ENCODE assay signal across 19 cellular contexts in genomic region chr19:53771133-53771532, GRCh38. TPM values are rescaled to one million over a fixed set of nuclear protein-coding genes. Genes with fewer than 3 reads are reported as not detected.
"Had no signal": no experiment of that assay in that cellular context is flagged by ENCODE, and none has a peak within 500 bp of the region (broad histone marks: within the 10 kb centered on the region; RNA-seq: fewer than 3 reads in every experiment).

No MANE protein-coding gene starts in this region.

- H3K4me3 Mint-ChIP-seq: activated CD8-positive, alpha-beta T cell treated with anti-CD3 and anti-CD28 coated beads for 36 hours; activated naive CD8-positive, alpha-beta T cell treated with anti-CD3 and anti-CD28 coated beads, Interleukin-2, amount 50 U/mL, for 24 hours; naive thymus-derived CD8-positive, alpha-beta T cell; stimulated activated naive B cell treated with anti-CD40 and anti-IgM and Interleukin-4, amounts not matched to agents 10 μg/mL and 1 μg/mL and 100 μg/mL, for 72 hours; T-helper 2 cell treated with Interferon-gamma antibody and Interleukin-4, amounts not matched to agents 5 μg/mL and 100 μg/mL, for 36 hours had no signal

- H3K4me1 ChIP-seq: ascending aorta, gastrocnemius medialis, psoas muscle had no signal

- DNase-seq: activated CD8-positive, alpha-beta memory T cell treated with anti-CD3 and anti-CD28 coated beads, Interleukin-2, amount 50 U/mL, for 48 hours; activated CD8-positive, alpha-beta T cell treated with anti-CD3 and anti-CD28 coated beads for 36 hours; activated naive CD4-positive, alpha-beta T cell; activated naive CD8-positive, alpha-beta T cell treated with anti-CD3 and anti-CD28 coated beads, Interleukin-2, amount 50 U/mL, for 24 hours; gastrocnemius medialis; heart right ventricle; kidney glomerular epithelial cell; naive thymus-derived CD8-positive, alpha-beta T cell; psoas muscle; stimulated activated CD4-positive, alpha-beta T cell treated with anti-CD3 and anti-CD28 coated beads, Interleukin-1b, Interleukin-23, amount 100 ng/mL, for 48 hours; stimulated activated naive B cell treated with anti-CD40 and anti-IgM and Interleukin-4, amounts not matched to agents 10 μg/mL and 1 μg/mL and 100 μg/mL, for 72 hours; SW 1271; upper lobe of left lung had no signal

- H3K9me3 ChIP-seq: ascending aorta, gastrocnemius medialis, heart right ventricle, lower lobe of right lung, psoas muscle, spleen, upper lobe of left lung had no signal

- H3K36me3 Mint-ChIP-seq: stimulated activated naive B cell treated with anti-CD40 and anti-IgM and Interleukin-4, amounts not matched to agents 10 μg/mL and 1 μg/mL and 100 μg/mL, for 72 hours had no signal

- H3K27ac ChIP-seq: ascending aorta, cardiac muscle cell, gastrocnemius medialis, heart right ventricle, lower lobe of right lung, psoas muscle, spleen, upper lobe of left lung had no signal

- H3K9me3 Mint-ChIP-seq: activated CD8-positive, alpha-beta T cell treated with anti-CD3 and anti-CD28 coated beads for 36 hours; activated naive CD8-positive, alpha-beta T cell treated with anti-CD3 and anti-CD28 coated beads, Interleukin-2, amount 50 U/mL, for 24 hours; naive thymus-derived CD8-positive, alpha-beta T cell; stimulated activated naive B cell treated with anti-CD40 and anti-IgM and Interleukin-4, amounts not matched to agents 10 μg/mL and 1 μg/mL and 100 μg/mL, for 72 hours had no signal

- H3K36me3 ChIP-seq: ascending aorta, cardiac muscle cell, gastrocnemius medialis, heart right ventricle, lower lobe of right lung, spleen, upper lobe of left lung had no signal

- H3K4me1 Mint-ChIP-seq: activated naive CD8-positive, alpha-beta T cell treated with anti-CD3 and anti-CD28 coated beads, Interleukin-2, amount 50 U/mL, for 24 hours had no signal

- ATAC-seq: activated CD8-positive, alpha-beta T cell treated with anti-CD3 and anti-CD28 coated beads for 36 hours; activated naive CD8-positive, alpha-beta T cell treated with anti-CD3 and anti-CD28 coated beads, Interleukin-2, amount 50 U/mL, for 24 hours; gastrocnemius medialis; heart right ventricle; lower lobe of right lung; naive thymus-derived CD8-positive, alpha-beta T cell; psoas muscle; sciatic nerve; stimulated activated naive B cell treated with anti-CD40 and anti-IgM and Interleukin-4, amounts not matched to agents 10 μg/mL and 1 μg/mL and 100 μg/mL, for 72 hours had no signal

- H3K4me3 ChIP-seq: ascending aorta, cardiac muscle cell, gastrocnemius medialis, heart right ventricle, lower lobe of right lung, psoas muscle, spleen, upper lobe of left lung had no signal

- H3K27me3 Mint-ChIP-seq: activated CD8-positive, alpha-beta T cell treated with anti-CD3 and anti-CD28 coated beads for 36 hours had no signal

- H3K27me3 ChIP-seq: ascending aorta, cardiac muscle cell, gastrocnemius medialis, upper lobe of left lung had no signal

- H3K27ac Mint-ChIP-seq: activated CD8-positive, alpha-beta T cell treated with anti-CD3 and anti-CD28 coated beads for 36 hours; activated naive CD8-positive, alpha-beta T cell treated with anti-CD3 and anti-CD28 coated beads, Interleukin-2, amount 50 U/mL, for 24 hours; naive thymus-derived CD8-positive, alpha-beta T cell; stimulated activated naive B cell treated with anti-CD40 and anti-IgM and Interleukin-4, amounts not matched to agents 10 μg/mL and 1 μg/mL and 100 μg/mL, for 72 hours; T-helper 2 cell treated with Interferon-gamma antibody and Interleukin-4, amounts not matched to agents 5 μg/mL and 100 μg/mL, for 36 hours had no signal

RNA-seq across cellular contexts. Expression of gene NLRP12, which starts 53.0 kb away (rescaled TPM):
- total RNA-seq: ascending aorta; cardiac muscle cell; naive thymus-derived CD8-positive, alpha-beta T cell had no signal
